1 cellular context compared by ENCODE assay signal in genomic region chr16:11629071-11630030, GRCh38.
TF ChIP-seq lines count a peak whose summit lies in the region.

No MANE protein-coding gene starts in this region.

TF ChIP-seq in K562, 482 proteins besides CTCF, POLR2A, EP300 and RAD21:
- TF ChIP-seq MGA (IDR thresholded peaks at IDR 0.05): peak; percentile 46
- TF ChIP-seq FOXM1 (IDR thresholded peaks at IDR 0.05; ENCODE audit: low read depth): no peak
- TF ChIP-seq FOXM1 (CRISPR knock-in tag; IDR thresholded peaks at IDR 0.05; ENCODE audit: low read depth): no peak
- no peak for TF ChIP-seq NFXL1 (CRISPR knock-in tag; IDR thresholded peaks at IDR 0.05)
- TF ChIP-seq TARDBP (IDR thresholded peaks at IDR 0.05): no peak
- peak; percentile 96 for TF ChIP-seq ZBTB33 (CRISPR knock-in tag; IDR thresholded peaks at IDR 0.05)
- TF ChIP-seq DDX20 (tag; IDR thresholded peaks at IDR 0.05; ENCODE audit: low read depth): no peak
- no peak for TF ChIP-seq POLR3G (IDR thresholded peaks at IDR 0.05; ENCODE audit: extremely low read depth, insufficient read length, insufficient replicate concordance)
- TF ChIP-seq PHF20 (IDR thresholded peaks at IDR 0.05; ENCODE audit: partially characterized antibody): no peak
- TF ChIP-seq KAT7 (CRISPR knock-in tag; IDR thresholded peaks at IDR 0.05; ENCODE audit: borderline replicate concordance): no peak
- TF ChIP-seq MECOM (CRISPR knock-in tag; IDR thresholded peaks at IDR 0.05): 0 out of 2 replicates have a peak, but pooled peaks have one; percentile 9
- no peak for TF ChIP-seq SREBF2 (CRISPR knock-in tag; IDR thresholded peaks at IDR 0.05)
- no peak for TF ChIP-seq MIER1 (IDR thresholded peaks at IDR 0.05; ENCODE audit: low read depth)
- no peak for TF ChIP-seq ZNF133 (CRISPR knock-in tag; IDR thresholded peaks at IDR 0.05)
- TF ChIP-seq ATF3 (IDR thresholded peaks at IDR 0.05): peak; percentile 32; the same call in 1 of the 2 replicates
- no peak for TF ChIP-seq ATF3 (CRISPR knock-in tag; conservative IDR thresholded peaks at IDR 0.05)
- TF ChIP-seq L3MBTL2 (IDR thresholded peaks at IDR 0.05): peak; percentile 70
- no peak for TF ChIP-seq KAT2B (IDR thresholded peaks at IDR 0.05; ENCODE audit: low read depth, low read length)
